In genomic region chr6:36578030-36578825, GRCh38 we compare ENCODE assay signal across 14 cellular contexts. TPM values are rescaled to one million over a fixed set of nuclear protein-coding genes. Genes with fewer than 3 reads are reported as not detected.
DNase-seq lines count a peak whose midpoint lies in the region; ATAC-seq, FAIRE-seq and TF ChIP-seq lines count a peak whose summit lies in the region.
"Had no signal": no experiment of that assay in that cellular context is flagged by ENCODE, and none has a peak within 500 bp of the region (broad histone marks: within the 10 kb centered on the region; RNA-seq: fewer than 3 reads in every experiment).

No MANE protein-coding gene starts in this region.

- H3K9me3 Mint-ChIP-seq in chondrocyte (ENCODE audit: low read depth) (no peaks in the 10 kb centered on the region), neural progenitor cell (peaks cover 4% of the 10 kb centered on the region)

- H3K9me3 ChIP-seq in HepG2 (ENCODE audit: low read length) (no peaks in the 10 kb centered on the region), right lobe of liver (no peaks in the 10 kb centered on the region), neural progenitor cell (ENCODE audit: low read depth) (no peaks in the 10 kb centered on the region)

- H3K27ac Mint-ChIP-seq in chondrocyte (ENCODE audit: unreplicated experiment) (peak overlapping the region; percentile 78), neural progenitor cell (peak overlapping the region; percentile 89)
- H3K27ac Mint-ChIP-seq: activated CD4-positive, alpha-beta T cell treated with anti-CD3 and anti-CD28 coated beads, Interleukin-2, amount 10 ng/mL, durations not matched to agents 7 days and 5 days had no signal

- ATAC-seq in HepG2 (no peak), right lobe of liver (no peak)

- WGBS in HepG2 (ENCODE audit: low lambda C conversion rate): 56% methylated on average over 9 of the region's 9 CpGs
- 81% methylated on average over 5 of the region's 9 CpGs for WGBS in right lobe of liver (ENCODE audit: insufficient coverage, low coverage, low lambda C conversion rate, missing lambda C conversion rate)

- no peak for DNase-seq in HepG2 (ENCODE audit: low spot score)
- DNase-seq in right lobe of liver: no peak
- DNase-seq in chondrocyte (ENCODE audit: low spot score): no peak
- DNase-seq in neural progenitor cell (ENCODE audit: low spot score): no peak
- no peak for DNase-seq in SHP77 (lab: John Stamatoyannopoulos, UW)
- DNase-seq in activated CD8-positive, alpha-beta memory T cell treated with anti-CD3 and anti-CD28 coated beads, Interleukin-2, amount 50 U/mL, for 4 hours: no peak
- no peak for DNase-seq in NCI-H2107 treated with DMSO at 0.1 percent for 48 hours (lab: John Stamatoyannopoulos, UW; ENCODE audit: unreplicated experiment)
- DNase-seq in SK-N-DZ (ENCODE audit: low spot score): no peak
- DNase-seq: activated CD4-positive, alpha-beta T cell treated with anti-CD3 and anti-CD28 coated beads, Interleukin-2, amount 10 ng/mL, durations not matched to agents 7 days and 5 days; DMS 273 treated with DMSO at 0.1 percent for 48 hours; left lung; NCI-H2171 had no signal

- no peak for TF ChIP-seq RAD21 in HepG2 (CRISPR knock-in tag; IDR thresholded peaks at IDR 0.05)

- POLR2A ChIA-PET in HepG2 (lab: Yijun Ruan, JAX): interaction anchor here (1.4 to 2.7 kb wide), 2 partner anchors 10 to 15 kb away, joined by 4 to 29 read pairs; partner anchors contain the start of gene SRSF3

- H3K36me3 Mint-ChIP-seq in chondrocyte (ENCODE audit: low read depth) (no peaks in the 10 kb centered on the region), neural progenitor cell (no peaks in the 10 kb centered on the region)

- H3K9ac ChIP-seq in HepG2 (ENCODE audit: insufficient read depth, low read depth, low read length) (no peak overlapping the region), neural progenitor cell (no peak overlapping the region)

- CTCF ChIA-PET in HepG2 (lab: Yijun Ruan, JAX; ENCODE audit: low intra/inter-chr PET ratio, low total read pairs): no interaction called here

- H3K4me3 ChIP-seq in HepG2 (replicated peaks in 1 of 3; ENCODE audit: insufficient read depth in 1 of 3, low read depth in 2 of 3, low read length in 3 of 3) (no peak overlapping the region), right lobe of liver (no peak overlapping the region), neural progenitor cell (no peak overlapping the region)
- H3K4me3 ChIP-seq: left lung, skin epidermis had no signal

- BruUV-seq in HepG2 (replicated peaks; lab: Mats Ljungman, UMichigan): no TSS peak

- no peak for FAIRE-seq in HepG2 (lab: Jason Lieb, UNC)
- FAIRE-seq: endometrium had no signal

- H3K4me3 Mint-ChIP-seq in chondrocyte (ENCODE audit: unreplicated experiment) (no peak overlapping the region), neural progenitor cell (peak overlapping the region; percentile 35)
- H3K4me3 Mint-ChIP-seq: activated CD4-positive, alpha-beta T cell treated with anti-CD3 and anti-CD28 coated beads, Interleukin-2, amount 10 ng/mL, durations not matched to agents 7 days and 5 days had no signal

- intact Hi-C loops in HepG2 (cut with micrococcal nuclease; ENCODE audit: unreplicated experiment) (loop anchor here (2.0 kb wide), 1 partner anchor 15 kb away; no protein-coding TSS in a partner anchor), right lobe of liver (cut with DNase I) (loop anchor here in 1 of 2 donors (10.0 kb wide), 1 partner anchor 93 kb away; no protein-coding TSS in a partner anchor)

- TF ChIP-seq CTCF in HepG2 (CRISPR knock-in tag; IDR thresholded peaks at IDR 0.05): no peak
- TF ChIP-seq CTCF in right lobe of liver (IDR thresholded peaks at IDR 0.05): no peak
- no peak for TF ChIP-seq CTCF in chondrocyte (IDR thresholded peaks at IDR 0.05)
- no peak for TF ChIP-seq CTCF in neural progenitor cell (IDR thresholded peaks at IDR 0.05)

- H2AFZ ChIP-seq in HepG2 (ENCODE audit: low read length): peak overlapping the region; percentile 43
- no peak overlapping the region for H2AFZ ChIP-seq in neural progenitor cell (replicated peaks)

- H3K4me2 ChIP-seq in HepG2 (ENCODE audit: low read depth, low read length) (peak overlapping the region; percentile 58), neural progenitor cell (no peak overlapping the region)

- TF ChIP-seq EP300 in HepG2 (IDR thresholded peaks at IDR 0.05; ENCODE audit: low read depth in 2 of 2, low read length in 2 of 2) (no peak), HepG2 (CRISPR knock-in tag; IDR thresholded peaks at IDR 0.05; ENCODE audit: borderline replicate concordance) (no peak)

- peaks cover 21% of the 10 kb centered on the region for H3F3A ChIP-seq in neural progenitor cell (ENCODE audit: low read depth)

- no peaks in the 10 kb centered on the region for H3K27me3 Mint-ChIP-seq in chondrocyte (ENCODE audit: low read depth)
- H3K27me3 Mint-ChIP-seq in neural progenitor cell (ENCODE audit: insufficient read depth, low read depth): peaks cover 15% of the 10 kb centered on the region

- no peaks in the 10 kb centered on the region for H4K20me1 ChIP-seq in HepG2 (ENCODE audit: insufficient read depth, low read length)
- H4K20me1 ChIP-seq in neural progenitor cell (ENCODE audit: low read depth): no peaks in the 10 kb centered on the region

- H3K79me2 ChIP-seq in HepG2 (ENCODE audit: insufficient read depth, low read length) (no peaks in the 10 kb centered on the region), neural progenitor cell (ENCODE audit: low read depth) (no peaks in the 10 kb centered on the region)

- H3K27ac ChIP-seq in HepG2 (ENCODE audit: extremely low read length, insufficient read depth, low read length) (no peak overlapping the region), right lobe of liver (no peak overlapping the region), neural progenitor cell (no peak overlapping the region)

- no peaks in the 10 kb centered on the region for H3K36me3 ChIP-seq in HepG2 (replicated peaks in 1 of 2; ENCODE audit: control insufficient read depth in 1 of 2, insufficient read depth in 2 of 2, low read length in 2 of 2)
- no peaks in the 10 kb centered on the region for H3K36me3 ChIP-seq in right lobe of liver
- H3K36me3 ChIP-seq in neural progenitor cell: no peaks in the 10 kb centered on the region
- H3K36me3 ChIP-seq: left lung had no signal

- H3K4me1 Mint-ChIP-seq in chondrocyte (ENCODE audit: low read depth) (peaks cover 46% of the 10 kb centered on the region), neural progenitor cell (peaks cover 28% of the 10 kb centered on the region)

- H3K4me1 ChIP-seq in HepG2 (ENCODE audit: insufficient read depth, low read length): peaks cover 63% of the 10 kb centered on the region
- H3K4me1 ChIP-seq in right lobe of liver: peaks cover 0 to 5% (median 0%) of the 10 kb centered on the region in 4 donors
- peaks cover 8% of the 10 kb centered on the region for H3K4me1 ChIP-seq in neural progenitor cell

- TF ChIP-seq POLR2A in HepG2 (IDR thresholded peaks at IDR 0.05; ENCODE audit: insufficient read depth in 1 of 2, low read depth in 2 of 2, low read length in 2 of 2) (no peak), right lobe of liver (IDR thresholded peaks at IDR 0.05) (no peak)

- H3K27me3 ChIP-seq in HepG2 (ENCODE audit: control insufficient read depth in 1 of 2, insufficient read depth in 2 of 2, low read length in 2 of 2): no peaks in the 10 kb centered on the region
- H3K27me3 ChIP-seq in right lobe of liver: no peaks in the 10 kb centered on the region
- no peaks in the 10 kb centered on the region for H3K27me3 ChIP-seq in neural progenitor cell
- H3K27me3 ChIP-seq: left lung had no signal

- in situ Hi-C loops in HepG2 (cut with HindIII; ENCODE audit: extremely low pct_ligation_motif_present, low pct_unique_long_range_greater_than_20kb): no loop called here

RNA-seq across cellular contexts. Expression of gene SRSF3, which starts 15.9 kb away (rescaled TPM):
- 684 and 1,115 TPM in 2 replicates for total RNA-seq in HepG2 (2016; rRNA removed; fragmentation: Illumina TruSeq; extraction: Trizol)
- 87.6 and 93.5 TPM in 2 replicates for total RNA-seq in HepG2 (2016; cell fraction: cytosol; rRNA removed; fragmentation: Illumina TruSeq; extraction: Trizol; ENCODE audit: low read depth)
- 702 and 1,085 TPM in 2 replicates for total RNA-seq in HepG2 (2016; cell fraction: insoluble cytoplasmic fraction; rRNA removed; fragmentation: Illumina TruSeq; extraction: Trizol)
- 160 and 205 TPM in 2 replicates for total RNA-seq in HepG2 (2016; cell fraction: membrane; rRNA removed; fragmentation: Illumina TruSeq; extraction: Trizol)
- total RNA-seq in HepG2 (2016; cell fraction: nucleus; rRNA removed; fragmentation: Illumina TruSeq; extraction: Trizol): 332 and 341 TPM in 2 replicates
- polyA plus RNA-seq in HepG2 (2011; rRNA removed): 149 and 206 TPM in 2 replicates
- polyA plus RNA-seq in HepG2 (2011; cell fraction: cytosol; rRNA removed): 204 and 209 TPM in 2 replicates
- 336 and 345 TPM in 2 replicates for polyA plus RNA-seq in HepG2 (2011; cell fraction: nucleus; rRNA removed)
- polyA plus RNA-seq in HepG2 (2012): 161 and 268 TPM in 2 replicates
- polyA plus RNA-seq in HepG2 (2016; cell fraction: cytosol; fragmentation: Illumina TruSeq; extraction: Trizol; ENCODE audit: low read depth): 90.1 and 97.9 TPM in 2 replicates
- polyA plus RNA-seq in HepG2 (2016; cell fraction: insoluble cytoplasmic fraction; fragmentation: Illumina TruSeq; extraction: Trizol; ENCODE audit: low read depth): 1,067 and 1,144 TPM in 2 replicates
- 123 and 146 TPM in 2 replicates for polyA plus RNA-seq in HepG2 (2016; cell fraction: membrane; fragmentation: Illumina TruSeq; extraction: Trizol; ENCODE audit: low read depth)
- 510 and 537 TPM in 2 replicates for polyA plus RNA-seq in HepG2 (2016; cell fraction: nucleus; fragmentation: Illumina TruSeq; extraction: Trizol; ENCODE audit: insufficient read depth, low read depth)
- 214 and 251 TPM in 2 replicates for polyA minus RNA-seq in HepG2 (2011; rRNA and poly(A)+ RNA removed; ENCODE audit: low replicate concordance)
- 55.8 and 58.4 TPM in 2 replicates for polyA minus RNA-seq in HepG2 (2011; cell fraction: cytosol; rRNA and poly(A)+ RNA removed)
- 453 and 553 TPM in 2 replicates for polyA minus RNA-seq in HepG2 (2011; cell fraction: nucleus; rRNA and poly(A)+ RNA removed)
- total RNA-seq in right lobe of liver: 100 to 1,000 TPM in 2 of 6 experiments, 10 to 100 TPM in 4; 36.8 to 103 (median 71.4) TPM
- 180 to 233 TPM (median 191 TPM) in 3 replicates for total RNA-seq in chondrocyte
- total RNA-seq in neural progenitor cell (ENCODE audit: low replicate concordance): 267 and 297 TPM in 2 replicates
- 189 and 228 TPM in 2 replicates for polyA plus RNA-seq in SK-N-DZ (2014; cell fraction: cytosol; rRNA removed)
- 227 and 252 TPM in 2 replicates for polyA plus RNA-seq in SK-N-DZ (2014; cell fraction: nucleus; rRNA removed)

RNA-seq across cellular contexts. Expression of gene STK38, which starts 30.9 kb away (rescaled TPM):
- total RNA-seq in HepG2 (2016; rRNA removed; fragmentation: Illumina TruSeq; extraction: Trizol) (20.7 and 25.5 TPM in 2 replicates), right lobe of liver (10 to 100 TPM; 12.5 to 19.2 (median 16.1) TPM), chondrocyte (60.4 to 65.1 TPM (median 63.2 TPM) in 3 replicates), neural progenitor cell (ENCODE audit: low replicate concordance) (26.1 and 31.9 TPM in 2 replicates)
- total RNA-seq in HepG2 (2016; cell fraction: cytosol; rRNA removed; fragmentation: Illumina TruSeq; extraction: Trizol; ENCODE audit: low read depth): 3.6 and 4.8 TPM in 2 replicates
- 20.5 and 24.3 TPM in 2 replicates for total RNA-seq in HepG2 (2016; cell fraction: insoluble cytoplasmic fraction; rRNA removed; fragmentation: Illumina TruSeq; extraction: Trizol)
- total RNA-seq in HepG2 (2016; cell fraction: membrane; rRNA removed; fragmentation: Illumina TruSeq; extraction: Trizol): 8.8 and 9.2 TPM in 2 replicates
- 16.9 and 18.3 TPM in 2 replicates for total RNA-seq in HepG2 (2016; cell fraction: nucleus; rRNA removed; fragmentation: Illumina TruSeq; extraction: Trizol)
- polyA plus RNA-seq in HepG2 (2011; rRNA removed): 10.3 and 10.7 TPM in 2 replicates
- polyA plus RNA-seq in HepG2 (2011; cell fraction: cytosol; rRNA removed): 5.2 and 7.9 TPM in 2 replicates
- 17.4 and 18.6 TPM in 2 replicates for polyA plus RNA-seq in HepG2 (2011; cell fraction: nucleus; rRNA removed)
- 14.4 and 14.8 TPM in 2 replicates for polyA plus RNA-seq in HepG2 (2012)
- 1.2 and 1.3 TPM in 2 replicates for polyA plus RNA-seq in HepG2 (2016; cell fraction: cytosol; fragmentation: Illumina TruSeq; extraction: Trizol; ENCODE audit: low read depth)
- 21.9 and 22.8 TPM in 2 replicates for polyA plus RNA-seq in HepG2 (2016; cell fraction: insoluble cytoplasmic fraction; fragmentation: Illumina TruSeq; extraction: Trizol; ENCODE audit: low read depth)
- 4.0 and 4.3 TPM in 2 replicates for polyA plus RNA-seq in HepG2 (2016; cell fraction: membrane; fragmentation: Illumina TruSeq; extraction: Trizol; ENCODE audit: low read depth)
- polyA plus RNA-seq in HepG2 (2016; cell fraction: nucleus; fragmentation: Illumina TruSeq; extraction: Trizol; ENCODE audit: insufficient read depth, low read depth): 34.7 and 34.8 TPM in 2 replicates
- polyA minus RNA-seq in HepG2 (2011; rRNA and poly(A)+ RNA removed; ENCODE audit: low replicate concordance): 3.9 and 12.3 TPM in 2 replicates
- 5.2 and 7.1 TPM in 2 replicates for polyA minus RNA-seq in HepG2 (2011; cell fraction: cytosol; rRNA and poly(A)+ RNA removed)
- 11.6 and 14.5 TPM in 2 replicates for polyA minus RNA-seq in HepG2 (2011; cell fraction: nucleus; rRNA and poly(A)+ RNA removed)
- 16.2 and 18.8 TPM in 2 replicates for polyA plus RNA-seq in SK-N-DZ (2014; cell fraction: cytosol; rRNA removed)
- polyA plus RNA-seq in SK-N-DZ (2014; cell fraction: nucleus; rRNA removed): 19.8 and 25.7 TPM in 2 replicates
